ENCODE assay signal across 17 cellular contexts in the genomic region with DNA sequence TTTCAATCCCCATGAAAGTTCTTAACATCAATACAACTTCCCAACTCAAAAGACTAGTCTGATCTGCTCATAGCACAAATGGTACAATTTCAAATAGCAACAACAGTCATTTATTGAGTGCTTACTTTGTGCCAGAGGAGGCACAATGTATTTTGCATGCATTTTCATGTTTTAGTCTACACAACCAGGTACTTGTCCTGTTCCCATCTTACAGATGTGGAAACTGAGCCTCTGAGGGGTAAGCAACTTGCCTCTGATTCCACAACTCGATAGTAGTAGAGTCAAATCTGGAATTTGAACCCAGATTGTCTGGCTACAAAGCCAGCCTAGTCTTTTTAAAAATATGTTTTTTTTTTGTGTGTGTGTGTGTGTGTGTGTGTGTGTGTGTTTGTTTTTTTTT. TPM values are rescaled to one million over a fixed set of nuclear protein-coding genes. Genes with fewer than 3 reads are reported as not detected.
DNase-seq lines count a peak whose midpoint lies in the region; ATAC-seq and TF ChIP-seq lines count a peak whose summit lies in the region.
"Had no signal": no experiment of that assay in that cellular context is flagged by ENCODE, and none has a peak within 500 bp of the region (broad histone marks: within the 10 kb centered on the region; RNA-seq: fewer than 3 reads in every experiment).

No MANE protein-coding gene starts in this region.

- no peaks in the 10 kb centered on the region for H4K20me1 ChIP-seq in neural progenitor cell (ENCODE audit: low read depth)

- no peak overlapping the region for H3K4me3 ChIP-seq in left ventricle myocardium inferior
- no peak overlapping the region for H3K4me3 ChIP-seq in ascending aorta
- no peak overlapping the region for H3K4me3 ChIP-seq in coronary artery
- H3K4me3 ChIP-seq in neural progenitor cell, result no peak overlapping the region
- H3K4me3 ChIP-seq: GM23338 had no signal

- H3K27me3 ChIP-seq in left ventricle myocardium inferior (ENCODE audit: low read depth), result no peaks in the 10 kb centered on the region
- H3K27me3 ChIP-seq in ascending aorta, result no peaks in the 10 kb centered on the region
- H3K27me3 ChIP-seq in neural progenitor cell, result no peaks in the 10 kb centered on the region

- H3K79me2 ChIP-seq in neural progenitor cell (ENCODE audit: low read depth), result no peaks in the 10 kb centered on the region

- H3K4me1 ChIP-seq in left ventricle myocardium inferior (peaks cover 47% of the 10 kb centered on the region), ascending aorta (no peaks in the 10 kb centered on the region), neural progenitor cell (peaks cover 26% of the 10 kb centered on the region)
- H3K4me1 ChIP-seq: Caco-2 had no signal

- no peak for TF ChIP-seq CTCF in left ventricle myocardium inferior (IDR thresholded peaks at IDR 0.05; ENCODE audit: borderline replicate concordance)
- TF ChIP-seq CTCF in ascending aorta (IDR thresholded peaks at IDR 0.05), result no peak
- no peak for TF ChIP-seq CTCF in coronary artery (IDR thresholded peaks at IDR 0.05)
- TF ChIP-seq CTCF in neural progenitor cell (IDR thresholded peaks at IDR 0.05), result no peak

- no peaks in the 10 kb centered on the region for H3K9me3 Mint-ChIP-seq in neural progenitor cell
- H3K9me3 Mint-ChIP-seq: CD8-positive, alpha-beta memory T cell; GM23338 had no signal

- H3K9ac ChIP-seq in neural progenitor cell, result no peak overlapping the region

- H3K27me3 Mint-ChIP-seq in neural progenitor cell (ENCODE audit: insufficient read depth, low read depth), result peaks cover 2% of the 10 kb centered on the region

- no peak overlapping the region for H3K4me2 ChIP-seq in neural progenitor cell
- H3K4me2 ChIP-seq: GM23338 had no signal

- no peak for DNase-seq in left ventricle myocardium inferior
- DNase-seq in left cardiac atrium, result no peak
- DNase-seq in ascending aorta (ENCODE audit: low spot score in 2 of 2), result no peak
- DNase-seq in coronary artery (ENCODE audit: low spot score), result no peak
- DNase-seq in neural progenitor cell (ENCODE audit: low spot score), result no peak
- no peak for DNase-seq in activated CD4-positive, CD25-positive, alpha-beta regulatory T cell treated with anti-CD3 and anti-CD28 coated beads, Interleukin-2, amount 50 U/mL, for 72 hours
- DNase-seq in NCI-H187 (lab: John Stamatoyannopoulos, UW), result no peak
- DNase-seq: Caco-2; CD8-positive, alpha-beta memory T cell; DND-41; GDM1; H7 had no signal

- ATAC-seq in left cardiac atrium (no peak), GM18873 (IDR thresholded peaks at IDR 0.05; ENCODE audit: low FRiP score, unreplicated experiment) (no peak)
- ATAC-seq: GM23338 had no signal

- H3K4me3 Mint-ChIP-seq in neural progenitor cell, result no peak overlapping the region
- H3K4me3 Mint-ChIP-seq: CD14-positive monocyte, GM23338 had no signal

- intact Hi-C loops in left ventricle myocardium inferior (cut with micrococcal nuclease) (no loop called here), left cardiac atrium (cut with DNase I) (no loop called here), ascending aorta (cut with DNase I) (no loop called here)

- H3K36me3 ChIP-seq in left ventricle myocardium inferior (peaks cover 6% of the 10 kb centered on the region), ascending aorta (no peaks in the 10 kb centered on the region), neural progenitor cell (no peaks in the 10 kb centered on the region)

- no peak overlapping the region for H2AFZ ChIP-seq in neural progenitor cell (replicated peaks)
- H2AFZ ChIP-seq: GM23338 had no signal

- H3K27ac Mint-ChIP-seq in neural progenitor cell, result peak overlapping the region; percentile 14
- H3K27ac Mint-ChIP-seq: GM23338 had no signal

- H3K27ac ChIP-seq in left ventricle myocardium inferior (replicated peaks) (peak overlapping the region; percentile 40), ascending aorta (peak overlapping the region; percentile 31 to 38), coronary artery (peak overlapping the region; percentile 16 to 35), neural progenitor cell (no peak overlapping the region)
- H3K27ac ChIP-seq: 22Rv1, HL-60 had no signal

- H3K36me3 Mint-ChIP-seq in neural progenitor cell, result no peaks in the 10 kb centered on the region

- H3K9me3 ChIP-seq in left ventricle myocardium inferior (replicated peaks), result no peaks in the 10 kb centered on the region
- H3K9me3 ChIP-seq in ascending aorta, result no peaks in the 10 kb centered on the region
- no peaks in the 10 kb centered on the region for H3K9me3 ChIP-seq in neural progenitor cell (ENCODE audit: low read depth)
- H3K9me3 ChIP-seq: Caco-2 had no signal

- peaks cover 4% of the 10 kb centered on the region for H3F3A ChIP-seq in neural progenitor cell (ENCODE audit: low read depth)

- H3K4me1 Mint-ChIP-seq in neural progenitor cell, result peaks cover 38% of the 10 kb centered on the region

RNA-seq across cellular contexts. Expression of gene TBC1D7, which starts 45.6 kb away (rescaled TPM):
- 40.2 TPM for total RNA-seq in left ventricle myocardium inferior
- total RNA-seq in left cardiac atrium, result 10 to 100 TPM; 21.6 to 36.3 TPM
- total RNA-seq in ascending aorta, result 79.5 TPM
- 52.8 and 54.9 TPM in 2 replicates for total RNA-seq in neural progenitor cell (ENCODE audit: low replicate concordance)
